12 cellular contexts compared by ENCODE assay signal in the genomic region with DNA sequence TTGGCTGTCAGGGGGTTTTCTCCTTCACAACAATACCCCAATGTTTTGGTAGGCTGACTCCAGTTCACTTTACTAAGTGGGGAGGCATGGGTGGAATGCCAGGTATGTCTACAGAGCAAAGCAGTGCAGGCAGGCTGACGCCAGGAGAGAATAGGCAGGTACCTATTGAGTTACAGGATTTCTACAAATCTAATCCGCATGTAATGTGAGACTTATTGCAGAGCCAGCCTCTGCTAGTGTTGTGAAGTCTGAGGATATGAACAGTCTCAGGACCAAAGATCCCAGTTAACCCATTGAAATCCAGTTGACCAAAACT.
DNase-seq lines count a peak whose midpoint lies in the region; ATAC-seq and TF ChIP-seq lines count a peak whose summit lies in the region.
"Had no signal": no experiment of that assay in that cellular context is flagged by ENCODE, and none has a peak within 500 bp of the region (broad histone marks: within the 10 kb centered on the region; RNA-seq: fewer than 3 reads in every experiment).

No MANE protein-coding gene starts in this region.

- ATAC-seq in SK-N-SH treated with all-trans-retinoic acid at 6 μM for 48 hours: peak; percentile 94
- peak; percentile 28 to 67 (median 58) for ATAC-seq in right lobe of liver
- ATAC-seq in GM21360 (IDR thresholded peaks at IDR 0.05; ENCODE audit: unreplicated experiment): no peak
- ATAC-seq in HG02763 (IDR thresholded peaks at IDR 0.05; ENCODE audit: unreplicated experiment): no peak

- no peaks in the 10 kb centered on the region for H3K79me2 ChIP-seq in OCI-LY7 (ENCODE audit: insufficient read depth, low read depth, low read length)

- POLR2A ChIA-PET in OCI-LY7 (lab: Charles Lee): no interaction called here

- CTCF ChIA-PET in OCI-LY7 (lab: Charles Lee; ENCODE audit: unreplicated experiment): no interaction called here

- H3K4me3 ChIP-seq in right lobe of liver (no peak overlapping the region), OCI-LY7 (ENCODE audit: low read depth, low read length, poor library complexity, severe bottlenecking) (no peak overlapping the region)
- H3K4me3 ChIP-seq: coronary artery had no signal

- TF ChIP-seq CTCF in right lobe of liver (IDR thresholded peaks at IDR 0.05) (no peak), OCI-LY7 (conservative IDR thresholded peaks at IDR 0.05; ENCODE audit: low read length) (no peak)

- 12% methylated on average over 2 of the region's 2 CpGs for WGBS in right lobe of liver (ENCODE audit: insufficient coverage, low coverage, low lambda C conversion rate, missing lambda C conversion rate)

- DNase-seq in DMS153 (lab: John Stamatoyannopoulos, UW) (peak; percentile 55), NCI-H187 (lab: John Stamatoyannopoulos, UW) (peak; percentile 6 to 14), right lobe of liver (no peak), SIG-M5 (lab: John Stamatoyannopoulos, UW) (no peak), OCI-LY7 (ENCODE audit: low spot score) (no peak)
- DNase-seq: activated CD4-positive, alpha-beta T cell treated with anti-CD3 and anti-CD28 coated beads, Interleukin-2, amount 50 U/mL, for 1 hour; AML-193; foreskin melanocyte had no signal

- no peaks in the 10 kb centered on the region for H3K27me3 ChIP-seq in right lobe of liver

- intact Hi-C loops in right lobe of liver (cut with DNase I) (no loop called here), OCI-LY7 (cut with micrococcal nuclease; ENCODE audit: unreplicated experiment) (no loop called here)

- H3K4me1 ChIP-seq in right lobe of liver (peaks cover 0 to 6% (median 0%) of the 10 kb centered on the region in 4 donors), OCI-LY7 (ENCODE audit: insufficient read depth, low read length, poor library complexity, severe bottlenecking) (no peaks in the 10 kb centered on the region)

- no TSS peak for BruUV-seq in OCI-LY7 (replicated peaks; lab: Mats Ljungman, UMichigan)

- TF ChIP-seq POLR2A in right lobe of liver (IDR thresholded peaks at IDR 0.05): no peak

- H2AFZ ChIP-seq in OCI-LY7 (ENCODE audit: low read length): no peak overlapping the region

- H3K9me2 ChIP-seq in OCI-LY7 (ENCODE audit: insufficient read depth, low read length): no peaks in the 10 kb centered on the region

- H3K4me2 ChIP-seq in OCI-LY7 (ENCODE audit: low read length): no peak overlapping the region

- H4K20me1 ChIP-seq in OCI-LY7 (ENCODE audit: insufficient read depth, low read length): no peaks in the 10 kb centered on the region

- H3K9me3 ChIP-seq in right lobe of liver: no peaks in the 10 kb centered on the region
- H3K9me3 ChIP-seq in OCI-LY7 (ENCODE audit: low read length): 0 out of 2 replicates have a peak, but pooled peaks cover 5% of the 10 kb centered on the region

- H3K27ac ChIP-seq in right lobe of liver (no peak overlapping the region), OCI-LY7 (ENCODE audit: low read depth, low read length, poor library complexity, severe bottlenecking) (no peak overlapping the region)
- H3K27ac ChIP-seq: coronary artery had no signal

- H3K36me3 ChIP-seq in right lobe of liver (no peaks in the 10 kb centered on the region), OCI-LY7 (ENCODE audit: insufficient read depth, low read length) (no peaks in the 10 kb centered on the region)

TF ChIP-seq in SK-N-SH treated with all-trans-retinoic acid at 6 μM for 48 hours, 23 proteins besides CTCF, POLR2A, EP300 and RAD21:
- TF ChIP-seq, protein P1, sequence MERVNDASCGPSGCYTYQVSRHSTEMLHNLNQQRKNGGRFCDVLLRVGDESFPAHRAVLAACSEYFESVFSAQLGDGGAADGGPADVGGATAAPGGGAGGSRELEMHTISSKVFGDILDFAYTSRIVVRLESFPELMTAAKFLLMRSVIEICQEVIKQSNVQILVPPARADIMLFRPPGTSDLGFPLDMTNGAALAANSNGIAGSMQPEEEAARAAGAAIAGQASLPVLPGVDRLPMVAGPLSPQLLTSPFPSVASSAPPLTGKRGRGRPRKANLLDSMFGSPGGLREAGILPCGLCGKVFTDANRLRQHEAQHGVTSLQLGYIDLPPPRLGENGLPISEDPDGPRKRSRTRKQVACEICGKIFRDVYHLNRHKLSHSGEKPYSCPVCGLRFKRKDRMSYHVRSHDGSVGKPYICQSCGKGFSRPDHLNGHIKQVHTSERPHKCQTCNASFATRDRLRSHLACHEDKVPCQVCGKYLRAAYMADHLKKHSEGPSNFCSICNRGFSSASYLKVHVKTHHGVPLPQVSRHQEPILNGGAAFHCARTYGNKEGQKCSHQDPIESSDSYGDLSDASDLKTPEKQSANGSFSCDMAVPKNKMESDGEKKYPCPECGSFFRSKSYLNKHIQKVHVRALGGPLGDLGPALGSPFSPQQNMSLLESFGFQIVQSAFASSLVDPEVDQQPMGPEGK (CRISPR knock-in tag; IDR thresholded peaks at IDR 0.05; ENCODE audit: borderline replicate concordance): no peak
- TF ChIP-seq ZC3H10 (CRISPR knock-in tag; IDR thresholded peaks at IDR 0.05) (no peak), ZFP3 (CRISPR knock-in tag; IDR thresholded peaks at IDR 0.05) (no peak), ESRRG (CRISPR knock-in tag; IDR thresholded peaks at IDR 0.05) (no peak), PPARA (CRISPR knock-in tag; IDR thresholded peaks at IDR 0.05; ENCODE audit: borderline replicate concordance) (no peak), ISL1 (CRISPR knock-in tag; IDR thresholded peaks at IDR 0.05) (peak; percentile 44), ZNF8 (CRISPR knock-in tag; IDR thresholded peaks at IDR 0.05) (no peak)

Comparison
In these comparisons a context has a peak if more than half of its experiments do, and no peak if none do; other contexts are left out.
1. DNase-seq: peak in DMS153 (single experiment) and NCI-H187 (2 of 2); none in right lobe of liver (0 of 3), SIG-M5 (single experiment) and OCI-LY7 (single experiment).
2. ATAC-seq: peak in SK-N-SH treated with all-trans-retinoic acid at 6 μM for 48 hours (single experiment) and right lobe of liver (4 of 4); none in GM21360 (single experiment) and HG02763 (single experiment).